Comparison of ENCODE assay signal across 23 cellular contexts in the genomic region with DNA sequence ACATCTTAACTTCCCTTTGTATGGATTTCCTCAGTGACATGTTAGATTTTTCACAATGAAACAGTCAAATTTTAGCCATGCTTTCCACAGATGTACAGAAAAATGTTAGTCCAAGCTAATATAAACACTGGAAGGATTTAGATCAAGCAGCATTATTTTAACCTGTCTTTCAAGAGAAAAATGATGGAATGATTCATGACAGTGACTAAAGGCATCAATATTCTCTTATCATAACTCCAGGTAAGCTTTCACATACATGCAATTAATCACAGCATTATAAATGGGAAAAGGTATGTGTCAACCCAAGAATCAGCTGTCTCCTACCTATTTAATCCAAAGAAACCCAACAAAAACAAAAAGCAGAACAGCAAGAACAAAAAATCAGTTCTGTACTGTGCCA.
"Had no signal": no experiment of that assay in that cellular context is flagged by ENCODE, and none has a peak within 500 bp of the region (broad histone marks: within the 10 kb centered on the region; RNA-seq: fewer than 3 reads in every experiment).

No MANE protein-coding gene starts in this region.

- FAIRE-seq: endometrium, islet of Langerhans had no signal

- H3K36me3 ChIP-seq: esophagus muscularis mucosa, heart right ventricle, lower lobe of right lung, sigmoid colon, stomach, thyroid gland had no signal

- H3K9me3 ChIP-seq: esophagus muscularis mucosa, heart right ventricle, lower lobe of right lung, psoas muscle, sigmoid colon, stomach, thyroid gland had no signal

- H3K4me1 ChIP-seq: esophagus muscularis mucosa, lower lobe of right lung, psoas muscle, sigmoid colon, stomach, thyroid gland had no signal

- H3K4me3 ChIP-seq: esophagus muscularis mucosa, heart right ventricle, lower lobe of right lung, psoas muscle, sigmoid colon, stomach, thyroid gland had no signal

- H3K27me3 ChIP-seq: esophagus muscularis mucosa, heart right ventricle, sigmoid colon, stomach, thyroid gland had no signal

- H3K27ac ChIP-seq: esophagus muscularis mucosa, heart right ventricle, lower lobe of right lung, psoas muscle, sigmoid colon, stomach, thyroid gland had no signal

- ATAC-seq: effector memory CD8-positive, alpha-beta T cell; heart right ventricle; left ventricle myocardium superior; lower lobe of right lung; natural killer cell; psoas muscle; right cardiac atrium; stimulated activated effector memory CD8-positive, alpha-beta T cell treated with anti-CD3 and anti-CD28 coated beads, Interleukin-12 subunit alpha, Interleukin-12 subunit beta, amount 100 ng/mL, for 72 hours had no signal

- DNase-seq: cerebellar nuclear complex; cortex of kidney; effector memory CD8-positive, alpha-beta T cell; foreskin melanocyte; glutamatergic neuron; heart right ventricle; hippocampal formation; kidney glomerular epithelial cell; left ventricle myocardium superior; lower lobe of right lung; natural killer cell; psoas muscle; right cardiac atrium; sigmoid colon; stimulated activated CD4-positive, alpha-beta T cell treated with anti-CD3 and anti-CD28 coated beads, Interleukin-2, amount 100 ng/mL, for 24 hours; stimulated activated CD4-positive, alpha-beta T cell treated with anti-CD3 and anti-CD28 coated beads, Interleukin-4, amount 100 ng/mL, for 24 hours; stimulated activated naive CD4-positive, alpha-beta T cell treated with Interleukin-2 at 50 U/mL for 16 hours; stomach; thyroid gland had no signal
